Comparison of ENCODE assay signal across 33 cellular contexts in the genomic region with DNA sequence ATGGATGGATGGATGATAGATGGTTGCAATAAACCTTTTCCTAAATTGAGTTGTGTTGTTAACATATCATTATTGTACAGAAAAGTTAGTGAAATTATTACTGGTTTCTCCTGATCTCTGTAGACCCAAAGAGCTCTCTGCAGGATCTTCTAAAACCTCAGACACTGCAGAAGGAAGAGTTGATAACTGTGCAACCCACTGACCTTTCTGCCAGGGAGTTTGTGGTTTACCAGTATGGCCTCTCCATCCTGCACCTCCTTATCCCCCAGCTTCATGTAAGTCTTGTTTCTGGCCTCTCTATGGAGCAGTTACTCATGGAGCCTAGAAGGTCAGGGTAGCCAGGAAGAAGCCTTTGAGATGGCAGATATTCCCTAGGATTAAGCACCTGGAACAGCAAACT.
"Had no signal": no experiment of that assay in that cellular context is flagged by ENCODE, and none has a peak within 500 bp of the region (broad histone marks: within the 10 kb centered on the region; RNA-seq: fewer than 3 reads in every experiment).

No MANE protein-coding gene starts in this region.

- H3K27ac ChIP-seq: brain microvascular endothelial cell, Peyer's patch, SJSA1 had no signal

- H3K27ac Mint-ChIP-seq: activated CD4-positive, alpha-beta T cell treated with anti-CD3 and anti-CD28 coated beads, Interleukin-2, amount 10 ng/mL, durations not matched to agents 24 days and 14 days; activated naive CD4-positive, alpha-beta T cell treated with anti-CD3 and anti-CD28 coated beads for 36 hours; activated naive CD4-positive, alpha-beta T cell treated with anti-CD3 and anti-CD28 coated beads, Interleukin-2, amount 50 U/mL, for 72 hours; activated T-helper 1 cell treated with anti-CD3 and anti-CD28 coated beads, Interleukin-12 subunit alpha, Interleukin-12 subunit beta, Interleukin-2, Interleukin-4 antibody, amounts not matched to agents 30 ng/mL and 10 ng/mL and 1 ng/mL, durations not matched to agents 14 hours and 24 hours and 36 hours; T-helper 1 cell treated with Interleukin-12 subunit alpha and Interleukin-12 subunit beta and Interleukin-4 antibody, amounts not matched to agents 30 μg/mL and 1 μg/mL, for 36 hours; T-helper 2 cell treated with Interferon-gamma antibody and Interleukin-4, amounts not matched to agents 5 μg/mL and 100 μg/mL, for 36 hours had no signal

- ATAC-seq: activated naive CD4-positive, alpha-beta T cell treated with anti-CD3 and anti-CD28 coated beads, Interleukin-2, amount 50 U/mL, for 72 hours; activated T-cell treated with anti-CD3 and anti-CD28 coated beads, Interleukin-2, amount 50 U/mL, for 4 hours; K562; PC-3 had no signal

- DNase-seq: activated CD4-positive, alpha-beta T cell treated with anti-CD3 and anti-CD28 coated beads, Interleukin-2, amount 10 ng/mL, durations not matched to agents 24 days and 14 days; activated CD4-positive, alpha-beta T cell treated with anti-CD3 and anti-CD28 coated beads, Interleukin-2, amount 50 U/mL, for 4 hours; activated CD8-positive, alpha-beta memory T cell treated with anti-CD3 and anti-CD28 coated beads, Interleukin-2, amount 50 U/mL, for 4 hours; activated gamma-delta T cell treated with Interleukin-2 at 50 U/mL for 16 hours; activated naive CD4-positive, alpha-beta T cell treated with anti-CD3 and anti-CD28 coated beads for 36 hours; activated T-cell treated with anti-CD3 and anti-CD28 coated beads for 4 hours; activated T-cell treated with anti-CD3 and anti-CD28 coated beads, Interleukin-2, amount 50 U/mL, for 4 hours; amniotic stem cell; aorta; brain microvascular endothelial cell; central memory CD4-positive, alpha-beta T cell; NCI-H1048; NCI-H1105 treated with DMSO at 0.1 percent for 48 hours; NCI-H1436; NCI-H1694; NCI-H1930; NCI-H2081 treated with DMSO at 0.1 percent for 48 hours; NCI-H226; NCI-H446 treated with DMSO at 0.1 percent for 48 hours; NCI-H524; NCI-H69; NCI-H82; PC-3; Peyer's patch; RPMI8226; SHP77 treated with DMSO at 0.1 percent for 48 hours; SK-N-SH had no signal

- H3K4me3 Mint-ChIP-seq: activated CD4-positive, alpha-beta T cell treated with anti-CD3 and anti-CD28 coated beads, Interleukin-2, amount 10 ng/mL, durations not matched to agents 24 days and 14 days; activated naive CD4-positive, alpha-beta T cell treated with anti-CD3 and anti-CD28 coated beads for 36 hours; activated T-cell treated with anti-CD3 and anti-CD28 coated beads, Interleukin-2, amount 50 U/mL, for 4 hours; activated T-helper 1 cell treated with anti-CD3 and anti-CD28 coated beads, Interleukin-12 subunit alpha, Interleukin-12 subunit beta, Interleukin-2, Interleukin-4 antibody, amounts not matched to agents 30 ng/mL and 10 ng/mL and 1 ng/mL, durations not matched to agents 14 hours and 24 hours and 36 hours; T-helper 1 cell treated with Interleukin-12 subunit alpha and Interleukin-12 subunit beta and Interleukin-4 antibody, amounts not matched to agents 30 μg/mL and 1 μg/mL, for 36 hours; T-helper 2 cell treated with Interferon-gamma antibody and Interleukin-4, amounts not matched to agents 5 μg/mL and 100 μg/mL, for 36 hours had no signal

- H3K27me3 ChIP-seq: brain microvascular endothelial cell, Peyer's patch, SJSA1 had no signal

- H3K9me3 ChIP-seq: Peyer's patch, SJSA1, SK-N-SH had no signal

- H3K4me3 ChIP-seq: K562, Peyer's patch, SJSA1 had no signal

- H3K36me3 ChIP-seq: brain microvascular endothelial cell, Peyer's patch, SJSA1 had no signal

- H3K9ac ChIP-seq: SK-N-SH had no signal

- H3K4me1 ChIP-seq: Peyer's patch, SJSA1 had no signal

- H3K9me3 Mint-ChIP-seq: activated CD4-positive, alpha-beta T cell treated with anti-CD3 and anti-CD28 coated beads, Interleukin-2, amount 10 ng/mL, durations not matched to agents 24 days and 14 days; activated naive CD4-positive, alpha-beta T cell treated with anti-CD3 and anti-CD28 coated beads for 36 hours; activated naive CD4-positive, alpha-beta T cell treated with anti-CD3 and anti-CD28 coated beads, Interleukin-2, amount 50 U/mL, for 72 hours; activated T-cell treated with anti-CD3 and anti-CD28 coated beads, Interleukin-2, amount 50 U/mL, for 4 hours; activated T-helper 1 cell treated with anti-CD3 and anti-CD28 coated beads, Interleukin-12 subunit alpha, Interleukin-12 subunit beta, Interleukin-2, Interleukin-4 antibody, amounts not matched to agents 30 ng/mL and 10 ng/mL and 1 ng/mL, durations not matched to agents 14 hours and 24 hours and 36 hours; T-helper 1 cell treated with Interleukin-12 subunit alpha and Interleukin-12 subunit beta and Interleukin-4 antibody, amounts not matched to agents 30 μg/mL and 1 μg/mL, for 36 hours; T-helper 2 cell treated with Interferon-gamma antibody and Interleukin-4, amounts not matched to agents 5 μg/mL and 100 μg/mL, for 36 hours had no signal

- H3K4me2 ChIP-seq: SK-N-SH had no signal
